13 cellular contexts compared by ENCODE assay signal in the genomic region with DNA sequence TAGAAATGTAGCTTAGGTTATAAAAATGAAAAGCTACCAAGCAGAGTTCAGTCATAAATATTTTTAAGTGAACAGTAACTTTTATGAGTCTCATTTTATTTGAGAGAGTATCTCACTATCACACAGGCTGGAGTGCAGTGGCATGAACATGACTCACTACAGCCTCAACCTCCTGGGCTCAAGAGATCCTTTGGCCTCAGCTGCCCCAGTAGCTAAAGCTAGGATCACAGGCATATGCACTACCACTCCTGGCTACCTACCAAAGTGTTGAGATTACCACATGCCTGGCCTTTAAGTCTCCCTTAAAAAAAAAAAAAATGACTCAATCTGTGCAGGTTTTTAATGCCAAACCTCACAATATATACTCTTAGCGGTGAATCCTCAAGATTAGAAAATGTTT. TPM values are rescaled to one million over a fixed set of nuclear protein-coding genes. Genes with fewer than 3 reads are reported as not detected.
DNase-seq lines count a peak whose midpoint lies in the region; ATAC-seq and TF ChIP-seq lines count a peak whose summit lies in the region.
"Had no signal": no experiment of that assay in that cellular context is flagged by ENCODE, and none has a peak within 500 bp of the region (broad histone marks: within the 10 kb centered on the region; RNA-seq: fewer than 3 reads in every experiment).

No MANE protein-coding gene starts in this region.

- H3K9me3 ChIP-seq in left lung (no peaks in the 10 kb centered on the region), tibial artery (no peaks in the 10 kb centered on the region)

- intact Hi-C loops in left lung (cut with DNase I): no loop called here
- intact Hi-C loops in tibial artery (cut with DNase I; ENCODE audit: low total_unique reads): no loop called here
- intact Hi-C loops in posterior cingulate gyrus (cut with DNase I): no loop called here

- H3K4me3 ChIP-seq in brain microvascular endothelial cell (ENCODE audit: low read depth, low read length) (no peak overlapping the region), left lung (no peak overlapping the region), tibial artery (no peak overlapping the region)
- H3K4me3 ChIP-seq: skin epidermis had no signal

- TF ChIP-seq CTCF in brain microvascular endothelial cell (IDR thresholded peaks at IDR 0.05; ENCODE audit: low read depth, low read length, missing control alignments): no peak
- no peak for TF ChIP-seq CTCF in left lung (IDR thresholded peaks at IDR 0.05)
- no peak for TF ChIP-seq CTCF in tibial artery (IDR thresholded peaks at IDR 0.05)

- peak; percentile 76 for ATAC-seq in left lung
- no peak for ATAC-seq in GM21825 (IDR thresholded peaks at IDR 0.05; ENCODE audit: unreplicated experiment)

- H3K4me1 ChIP-seq in left lung: no peaks in the 10 kb centered on the region
- H3K4me1 ChIP-seq in tibial artery: no peaks in the 10 kb centered on the region

- H3K27me3 ChIP-seq in brain microvascular endothelial cell (replicated peaks): no peaks in the 10 kb centered on the region
- no peaks in the 10 kb centered on the region for H3K27me3 ChIP-seq in left lung
- H3K27me3 ChIP-seq in tibial artery: no peaks in the 10 kb centered on the region

- H3K36me3 ChIP-seq in brain microvascular endothelial cell (replicated peaks) (peaks cover 34% of the 10 kb centered on the region), left lung (peaks cover 0 to 99% of the 10 kb centered on the region in 2 donors), tibial artery (peaks cover 87 to 90% (median 88%) of the 10 kb centered on the region in 3 donors)

- in situ Hi-C loops in brain microvascular endothelial cell (cut with HindIII; ENCODE audit: low pct_ligation_motif_present, low sequenced_read_pairs): no loop called here

- no peak overlapping the region for H3K27ac ChIP-seq in brain microvascular endothelial cell
- H3K27ac ChIP-seq in left lung: no peak overlapping the region
- H3K27ac ChIP-seq in tibial artery: no peak overlapping the region
- H3K27ac ChIP-seq: skin epidermis had no signal

- peak; percentile 70 for DNase-seq in AG08395 (ENCODE audit: low spot score)
- peak; percentile 14 for DNase-seq in HK-2 (ENCODE audit: unreplicated experiment)
- peak; percentile 82 for DNase-seq in brain microvascular endothelial cell
- DNase-seq in left lung: peak in 1 of 2 donors; percentile 40
- DNase-seq in tibial artery: no peak
- no peak for DNase-seq in cortex of kidney (lab: John Stamatoyannopoulos, UW)
- DNase-seq in posterior cingulate gyrus: no peak
- DNase-seq: activated T-cell treated with anti-CD3 and anti-CD28 coated beads, Interleukin-2, amount 50 U/mL, for 24 hours; CD4-positive, alpha-beta memory T cell; cerebellar nuclear complex; NCI-H1930 had no signal

RNA-seq across cellular contexts. Expression of gene CLNS1A, which starts 34.7 kb away (rescaled TPM):
- total RNA-seq in left lung: 10 to 100 TPM; 61.1 to 70.3 TPM

Comparison
In these comparisons a context has a peak if more than half of its experiments do, and no peak if none do; other contexts are left out.
1. DNase-seq: peak in AG08395 (single experiment), HK-2 (single experiment) and brain microvascular endothelial cell (single experiment); none in tibial artery (0 of 2), cortex of kidney (single experiment) and posterior cingulate gyrus (0 of 10).